Comparison of ENCODE assay signal across 11 cellular contexts in genomic region chr5:119370521-119370920, GRCh38. TPM values are rescaled to one million over a fixed set of nuclear protein-coding genes. Genes with fewer than 3 reads are reported as not detected.
A peak's percentile ranks its signal among the peaks of the same experiment; 100 is the strongest.
DNase-seq lines count a peak whose midpoint lies in the region; ATAC-seq lines count a peak whose summit lies in the region.
"Had no signal": no experiment of that assay in that cellular context is flagged by ENCODE, and none has a peak within 500 bp of the region (broad histone marks: within the 10 kb centered on the region; RNA-seq: fewer than 3 reads in every experiment).

No MANE protein-coding gene starts in this region.

- no peak for DNase-seq in activated T-cell treated with anti-CD3 and anti-CD28 coated beads, Interleukin-2, amount 50 U/mL, for 72 hours
- DNase-seq in activated T-cell treated with anti-CD3 and anti-CD28 coated beads for 4 hours (no peak), T-helper 17 cell (no peak), fibroblast of gingiva (ENCODE audit: low read depth) (peak; percentile 34), globus pallidus (ENCODE audit: low spot score) (no peak), T1000 (lab: John Stamatoyannopoulos, UW) (no peak)
- no peak for DNase-seq in stimulated activated effector memory CD8-positive, alpha-beta T cell treated with anti-CD3 and anti-CD28 coated beads, Interleukin-12 subunit alpha, Interleukin-12 subunit beta, amount 100 ng/mL, for 72 hours (ENCODE audit: low spot score in 2 of 2)
- DNase-seq in stimulated activated CD4-positive, alpha-beta T cell treated with anti-CD3 and anti-CD28 coated beads, Interleukin-2, amount 100 ng/mL, for 48 hours = no peak
- DNase-seq: NCI-H1436 treated with DMSO at 0.1 percent for 48 hours, nucleus accumbens, SW 1271 had no signal

- no peaks in the 10 kb centered on the region for H3K9me3 ChIP-seq in T-helper 17 cell (ENCODE audit: control insufficient read depth, low read length, poor library complexity, severe bottlenecking)

- peaks cover 87% of the 10 kb centered on the region for H3K4me1 Mint-ChIP-seq in activated T-cell treated with anti-CD3 and anti-CD28 coated beads, Interleukin-2, amount 50 U/mL, for 72 hours (ENCODE audit: low read depth)
- peaks cover 54% of the 10 kb centered on the region for H3K4me1 Mint-ChIP-seq in T-helper 17 cell
- peaks cover 78% of the 10 kb centered on the region for H3K4me1 Mint-ChIP-seq in stimulated activated effector memory CD8-positive, alpha-beta T cell treated with anti-CD3 and anti-CD28 coated beads, Interleukin-12 subunit alpha, Interleukin-12 subunit beta, amount 100 ng/mL, for 72 hours

- peak overlapping the region; percentile 100 for H3K27ac Mint-ChIP-seq in activated T-cell treated with anti-CD3 and anti-CD28 coated beads, Interleukin-2, amount 50 U/mL, for 72 hours
- peak overlapping the region; percentile 98 for H3K27ac Mint-ChIP-seq in T-helper 17 cell
- H3K27ac Mint-ChIP-seq in stimulated activated effector memory CD8-positive, alpha-beta T cell treated with anti-CD3 and anti-CD28 coated beads, Interleukin-12 subunit alpha, Interleukin-12 subunit beta, amount 100 ng/mL, for 72 hours = peak overlapping the region; percentile 77

- H3K9me3 Mint-ChIP-seq in activated T-cell treated with anti-CD3 and anti-CD28 coated beads, Interleukin-2, amount 50 U/mL, for 72 hours = peaks cover 0 to 3% of the 10 kb centered on the region in 2 donors
- no peaks in the 10 kb centered on the region for H3K9me3 Mint-ChIP-seq in stimulated activated effector memory CD8-positive, alpha-beta T cell treated with anti-CD3 and anti-CD28 coated beads, Interleukin-12 subunit alpha, Interleukin-12 subunit beta, amount 100 ng/mL, for 72 hours

- peak overlapping the region; percentile 32 to 81 for H3K4me3 Mint-ChIP-seq in activated T-cell treated with anti-CD3 and anti-CD28 coated beads, Interleukin-2, amount 50 U/mL, for 72 hours
- no peak overlapping the region for H3K4me3 Mint-ChIP-seq in T-helper 17 cell
- no peak overlapping the region for H3K4me3 Mint-ChIP-seq in stimulated activated effector memory CD8-positive, alpha-beta T cell treated with anti-CD3 and anti-CD28 coated beads, Interleukin-12 subunit alpha, Interleukin-12 subunit beta, amount 100 ng/mL, for 72 hours

- no peaks in the 10 kb centered on the region for H3K27me3 Mint-ChIP-seq in activated T-cell treated with anti-CD3 and anti-CD28 coated beads, Interleukin-2, amount 50 U/mL, for 72 hours (ENCODE audit: low read depth)
- no peaks in the 10 kb centered on the region for H3K27me3 Mint-ChIP-seq in T-helper 17 cell

- peaks cover 20 to 46% of the 10 kb centered on the region in 2 donors for H3K36me3 Mint-ChIP-seq in activated T-cell treated with anti-CD3 and anti-CD28 coated beads, Interleukin-2, amount 50 U/mL, for 72 hours (ENCODE audit: insufficient read depth in 2 of 2)
- peaks cover 5% of the 10 kb centered on the region for H3K36me3 Mint-ChIP-seq in T-helper 17 cell (ENCODE audit: low read depth)
- peaks cover 100% of the 10 kb centered on the region for H3K36me3 Mint-ChIP-seq in stimulated activated effector memory CD8-positive, alpha-beta T cell treated with anti-CD3 and anti-CD28 coated beads, Interleukin-12 subunit alpha, Interleukin-12 subunit beta, amount 100 ng/mL, for 72 hours

- no peak for ATAC-seq in activated T-cell treated with anti-CD3 and anti-CD28 coated beads, Interleukin-2, amount 50 U/mL, for 72 hours (replicated peaks in 1 of 2)
- no peak for ATAC-seq in T-helper 17 cell
- no peak for ATAC-seq in stimulated activated effector memory CD8-positive, alpha-beta T cell treated with anti-CD3 and anti-CD28 coated beads, Interleukin-12 subunit alpha, Interleukin-12 subunit beta, amount 100 ng/mL, for 72 hours

RNA-seq across cellular contexts. Expression of gene TNFAIP8, which starts 14.7 kb away (rescaled TPM):
- 100 to 1,000 TPM; 117 to 137 TPM for total RNA-seq in activated T-cell treated with anti-CD3 and anti-CD28 coated beads, Interleukin-2, amount 50 U/mL, for 72 hours
- 100 to 1,000 TPM; 130 to 140 TPM for total RNA-seq in T-helper 17 cell

Comparison
In these comparisons a context has a peak if more than half of its experiments do, and no peak if none do; other contexts are left out.
1. H3K4me3 Mint-ChIP-seq: peak in activated T-cell treated with anti-CD3 and anti-CD28 coated beads, Interleukin-2, amount 50 U/mL, for 72 hours (2 of 2); none in T-helper 17 cell (single experiment) and stimulated activated effector memory CD8-positive, alpha-beta T cell treated with anti-CD3 and anti-CD28 coated beads, Interleukin-12 subunit alpha, Interleukin-12 subunit beta, amount 100 ng/mL, for 72 hours (single experiment).
2. Peak in every context shown above with its lines, with median percentiles within 50 percentile points of each other: H3K27ac Mint-ChIP-seq.